ENCODE assay signal across 1 cellular context in the genomic region with DNA sequence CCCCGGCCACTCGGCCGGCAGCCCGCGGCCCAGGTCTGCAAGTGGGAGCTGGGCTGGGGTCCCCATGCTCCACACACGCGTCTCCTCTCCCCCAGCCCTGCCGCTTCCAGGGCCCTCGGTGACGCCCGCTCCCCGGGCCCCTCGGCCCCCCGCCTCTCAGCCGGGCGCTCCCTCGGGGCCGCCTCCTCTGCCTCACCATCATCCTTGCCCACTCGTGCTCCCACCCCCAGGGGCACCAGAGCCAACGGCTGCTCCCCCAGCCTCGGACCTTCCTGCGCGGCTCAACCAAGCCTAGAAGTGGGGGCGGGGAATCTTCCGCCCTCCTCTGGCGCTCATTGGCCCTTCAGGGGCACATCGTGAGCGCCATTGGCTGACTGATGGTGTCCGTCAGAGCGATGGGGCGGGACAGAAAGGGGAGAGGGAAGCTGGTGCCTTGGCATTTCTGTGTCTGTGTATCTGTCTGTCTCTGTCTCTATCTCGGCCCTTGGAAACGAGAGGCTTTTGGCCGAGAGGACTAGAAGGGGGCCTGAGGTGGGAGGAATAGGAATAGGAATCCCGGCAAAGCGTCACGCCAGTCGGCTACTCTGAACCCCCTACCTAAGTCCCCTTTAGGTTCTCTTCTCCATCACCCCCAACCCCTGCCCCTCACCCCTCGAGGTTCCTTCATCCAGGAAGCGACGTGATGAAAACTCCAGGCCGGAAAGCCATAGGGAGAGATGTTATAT.
TF ChIP-seq lines count a peak whose summit lies in the region.

No MANE protein-coding gene starts in this region.

TF ChIP-seq in HEK293, 187 proteins besides CTCF, POLR2A, EP300 and RAD21 (continued from another document and continues in another):
- TF ChIP-seq, protein P1, sequence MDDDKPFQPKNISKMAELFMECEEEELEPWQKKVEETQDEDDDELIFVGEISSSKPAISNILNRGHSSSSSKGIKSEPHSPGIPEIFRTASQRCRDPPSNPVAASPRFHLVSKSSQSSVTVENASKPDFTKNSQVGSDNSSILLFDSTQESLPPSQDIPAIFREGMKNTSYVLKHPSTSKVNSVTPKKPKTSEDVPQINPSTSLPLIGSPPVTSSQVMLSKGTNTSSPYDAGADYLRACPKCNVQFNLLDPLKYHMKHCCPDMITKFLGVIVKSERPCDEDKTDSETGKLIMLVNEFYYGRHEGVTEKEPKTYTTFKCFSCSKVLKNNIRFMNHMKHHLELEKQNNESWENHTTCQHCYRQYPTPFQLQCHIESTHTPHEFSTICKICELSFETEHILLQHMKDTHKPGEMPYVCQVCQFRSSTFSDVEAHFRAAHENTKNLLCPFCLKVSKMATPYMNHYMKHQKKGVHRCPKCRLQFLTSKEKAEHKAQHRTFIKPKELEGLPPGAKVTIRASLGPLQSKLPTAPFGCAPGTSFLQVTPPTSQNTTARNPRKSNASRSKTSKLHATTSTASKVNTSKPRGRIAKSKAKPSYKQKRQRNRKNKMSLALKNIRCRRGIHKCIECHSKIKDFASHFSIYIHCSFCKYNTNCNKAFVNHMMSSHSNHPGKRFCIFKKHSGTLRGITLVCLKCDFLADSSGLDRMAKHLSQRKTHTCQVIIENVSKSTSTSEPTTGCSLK (tag by site-specific recombination; IDR thresholded peaks at IDR 0.05) = no peak
- no peak for TF ChIP-seq ZNF785 (tag by site-specific recombination; IDR thresholded peaks at IDR 0.05)
- no peak for TF ChIP-seq ZNF350 (tag by site-specific recombination; IDR thresholded peaks at IDR 0.05)
- TF ChIP-seq, protein P2, sequence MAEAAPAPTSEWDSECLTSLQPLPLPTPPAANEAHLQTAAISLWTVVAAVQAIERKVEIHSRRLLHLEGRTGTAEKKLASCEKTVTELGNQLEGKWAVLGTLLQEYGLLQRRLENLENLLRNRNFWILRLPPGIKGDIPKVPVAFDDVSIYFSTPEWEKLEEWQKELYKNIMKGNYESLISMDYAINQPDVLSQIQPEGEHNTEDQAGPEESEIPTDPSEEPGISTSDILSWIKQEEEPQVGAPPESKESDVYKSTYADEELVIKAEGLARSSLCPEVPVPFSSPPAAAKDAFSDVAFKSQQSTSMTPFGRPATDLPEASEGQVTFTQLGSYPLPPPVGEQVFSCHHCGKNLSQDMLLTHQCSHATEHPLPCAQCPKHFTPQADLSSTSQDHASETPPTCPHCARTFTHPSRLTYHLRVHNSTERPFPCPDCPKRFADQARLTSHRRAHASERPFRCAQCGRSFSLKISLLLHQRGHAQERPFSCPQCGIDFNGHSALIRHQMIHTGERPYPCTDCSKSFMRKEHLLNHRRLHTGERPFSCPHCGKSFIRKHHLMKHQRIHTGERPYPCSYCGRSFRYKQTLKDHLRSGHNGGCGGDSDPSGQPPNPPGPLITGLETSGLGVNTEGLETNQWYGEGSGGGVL (tag by site-specific recombination; IDR thresholded peaks at IDR 0.05) = peak; percentile 67
- TF ChIP-seq ZNF354C (tag by site-specific recombination; IDR thresholded peaks at IDR 0.05; ENCODE audit: borderline replicate concordance, low read depth) = no peak
- TF ChIP-seq, protein P3, sequence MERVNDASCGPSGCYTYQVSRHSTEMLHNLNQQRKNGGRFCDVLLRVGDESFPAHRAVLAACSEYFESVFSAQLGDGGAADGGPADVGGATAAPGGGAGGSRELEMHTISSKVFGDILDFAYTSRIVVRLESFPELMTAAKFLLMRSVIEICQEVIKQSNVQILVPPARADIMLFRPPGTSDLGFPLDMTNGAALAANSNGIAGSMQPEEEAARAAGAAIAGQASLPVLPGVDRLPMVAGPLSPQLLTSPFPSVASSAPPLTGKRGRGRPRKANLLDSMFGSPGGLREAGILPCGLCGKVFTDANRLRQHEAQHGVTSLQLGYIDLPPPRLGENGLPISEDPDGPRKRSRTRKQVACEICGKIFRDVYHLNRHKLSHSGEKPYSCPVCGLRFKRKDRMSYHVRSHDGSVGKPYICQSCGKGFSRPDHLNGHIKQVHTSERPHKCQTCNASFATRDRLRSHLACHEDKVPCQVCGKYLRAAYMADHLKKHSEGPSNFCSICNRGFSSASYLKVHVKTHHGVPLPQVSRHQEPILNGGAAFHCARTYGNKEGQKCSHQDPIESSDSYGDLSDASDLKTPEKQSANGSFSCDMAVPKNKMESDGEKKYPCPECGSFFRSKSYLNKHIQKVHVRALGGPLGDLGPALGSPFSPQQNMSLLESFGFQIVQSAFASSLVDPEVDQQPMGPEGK (tag by site-specific recombination; IDR thresholded peaks at IDR 0.05) = peak; percentile 93
- peak; percentile 91 for TF ChIP-seq ZFHX2 (tag by site-specific recombination; conservative IDR thresholded peaks at IDR 0.05)
- TF ChIP-seq ZNF558 (tag by site-specific recombination; IDR thresholded peaks at IDR 0.05) = no peak
- no peak for TF ChIP-seq SALL2 (tag by site-specific recombination; IDR thresholded peaks at IDR 0.05; ENCODE audit: borderline replicate concordance)
- TF ChIP-seq KLF8 (tag by site-specific recombination; IDR thresholded peaks at IDR 0.05) = peak; percentile 48
- no peak for TF ChIP-seq RBAK (tag by site-specific recombination; IDR thresholded peaks at IDR 0.05)
- no peak for TF ChIP-seq ZNF658 (tag by site-specific recombination; IDR thresholded peaks at IDR 0.05)
- no peak for TF ChIP-seq ZNF624 (tag by site-specific recombination; IDR thresholded peaks at IDR 0.05)
- no peak for TF ChIP-seq ZNF157 (tag by site-specific recombination; IDR thresholded peaks at IDR 0.05)
- TF ChIP-seq, protein P4, sequence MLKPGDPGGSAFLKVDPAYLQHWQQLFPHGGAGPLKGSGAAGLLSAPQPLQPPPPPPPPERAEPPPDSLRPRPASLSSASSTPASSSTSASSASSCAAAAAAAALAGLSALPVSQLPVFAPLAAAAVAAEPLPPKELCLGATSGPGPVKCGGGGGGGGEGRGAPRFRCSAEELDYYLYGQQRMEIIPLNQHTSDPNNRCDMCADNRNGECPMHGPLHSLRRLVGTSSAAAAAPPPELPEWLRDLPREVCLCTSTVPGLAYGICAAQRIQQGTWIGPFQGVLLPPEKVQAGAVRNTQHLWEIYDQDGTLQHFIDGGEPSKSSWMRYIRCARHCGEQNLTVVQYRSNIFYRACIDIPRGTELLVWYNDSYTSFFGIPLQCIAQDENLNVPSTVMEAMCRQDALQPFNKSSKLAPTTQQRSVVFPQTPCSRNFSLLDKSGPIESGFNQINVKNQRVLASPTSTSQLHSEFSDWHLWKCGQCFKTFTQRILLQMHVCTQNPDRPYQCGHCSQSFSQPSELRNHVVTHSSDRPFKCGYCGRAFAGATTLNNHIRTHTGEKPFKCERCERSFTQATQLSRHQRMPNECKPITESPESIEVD (tag by site-specific recombination; IDR thresholded peaks at IDR 0.05) = no peak
- no peak for TF ChIP-seq HOXA7 (CRISPR knock-in tag; IDR thresholded peaks at IDR 0.05; ENCODE audit: borderline replicate concordance)
- TF ChIP-seq YY2 (tag by site-specific recombination; IDR thresholded peaks at IDR 0.05) = no peak
- TF ChIP-seq, protein P5, sequence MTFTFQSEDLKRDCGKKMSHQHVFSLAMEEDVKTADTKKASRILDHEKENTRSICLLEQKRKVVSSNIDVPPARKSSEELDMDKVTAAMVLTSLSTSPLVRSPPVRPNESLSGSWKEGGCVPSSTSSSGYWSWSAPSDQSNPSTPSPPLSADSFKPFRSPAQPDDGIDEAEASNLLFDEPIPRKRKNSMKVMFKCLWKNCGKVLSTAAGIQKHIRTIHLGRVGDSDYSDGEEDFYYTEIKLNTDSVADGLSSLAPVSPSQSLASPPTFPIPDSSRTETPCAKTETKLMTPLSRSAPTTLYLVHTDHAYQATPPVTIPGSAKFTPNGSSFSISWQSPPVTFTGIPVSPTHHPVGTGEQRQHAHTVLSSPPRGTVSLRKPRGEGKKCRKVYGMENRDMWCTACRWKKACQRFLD (tag by site-specific recombination; IDR thresholded peaks at IDR 0.05) = no peak
- no peak for TF ChIP-seq ZSCAN16 (tag by site-specific recombination; IDR thresholded peaks at IDR 0.05)
- TF ChIP-seq ZNF175 (tag by site-specific recombination; IDR thresholded peaks at IDR 0.05) = no peak
- no peak for TF ChIP-seq WT1 (tag by site-specific recombination; IDR thresholded peaks at IDR 0.05)
- TF ChIP-seq, protein P6, sequence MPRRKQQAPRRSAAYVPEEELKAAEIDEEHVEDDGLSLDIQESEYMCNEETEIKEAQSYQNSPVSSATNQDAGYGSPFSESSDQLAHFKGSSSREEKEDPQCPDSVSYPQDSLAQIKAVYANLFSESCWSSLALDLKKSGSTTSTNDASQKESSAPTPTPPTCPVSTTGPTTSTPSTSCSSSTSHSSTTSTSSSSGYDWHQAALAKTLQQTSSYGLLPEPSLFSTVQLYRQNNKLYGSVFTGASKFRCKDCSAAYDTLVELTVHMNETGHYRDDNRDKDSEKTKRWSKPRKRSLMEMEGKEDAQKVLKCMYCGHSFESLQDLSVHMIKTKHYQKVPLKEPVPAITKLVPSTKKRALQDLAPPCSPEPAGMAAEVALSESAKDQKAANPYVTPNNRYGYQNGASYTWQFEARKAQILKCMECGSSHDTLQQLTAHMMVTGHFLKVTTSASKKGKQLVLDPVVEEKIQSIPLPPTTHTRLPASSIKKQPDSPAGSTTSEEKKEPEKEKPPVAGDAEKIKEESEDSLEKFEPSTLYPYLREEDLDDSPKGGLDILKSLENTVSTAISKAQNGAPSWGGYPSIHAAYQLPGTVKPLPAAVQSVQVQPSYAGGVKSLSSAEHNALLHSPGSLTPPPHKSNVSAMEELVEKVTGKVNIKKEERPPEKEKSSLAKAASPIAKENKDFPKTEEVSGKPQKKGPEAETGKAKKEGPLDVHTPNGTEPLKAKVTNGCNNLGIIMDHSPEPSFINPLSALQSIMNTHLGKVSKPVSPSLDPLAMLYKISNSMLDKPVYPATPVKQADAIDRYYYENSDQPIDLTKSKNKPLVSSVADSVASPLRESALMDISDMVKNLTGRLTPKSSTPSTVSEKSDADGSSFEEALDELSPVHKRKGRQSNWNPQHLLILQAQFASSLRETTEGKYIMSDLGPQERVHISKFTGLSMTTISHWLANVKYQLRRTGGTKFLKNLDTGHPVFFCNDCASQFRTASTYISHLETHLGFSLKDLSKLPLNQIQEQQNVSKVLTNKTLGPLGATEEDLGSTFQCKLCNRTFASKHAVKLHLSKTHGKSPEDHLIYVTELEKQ (tag by site-specific recombination; IDR thresholded peaks at IDR 0.05; ENCODE audit: borderline replicate concordance) = no peak
- TF ChIP-seq ZNF140 (tag by site-specific recombination; IDR thresholded peaks at IDR 0.05) = no peak
- no peak for TF ChIP-seq ZNF610 (tag by site-specific recombination; IDR thresholded peaks at IDR 0.05; ENCODE audit: borderline replicate concordance)
- no peak for TF ChIP-seq PRDM1 (tag by site-specific recombination; IDR thresholded peaks at IDR 0.05)
- TF ChIP-seq ZNF19 (tag by site-specific recombination; IDR thresholded peaks at IDR 0.05; ENCODE audit: low read depth) = no peak
- no peak for TF ChIP-seq ZNF768 (tag by site-specific recombination; IDR thresholded peaks at IDR 0.05)
- no peak for TF ChIP-seq ZNF202 (tag by site-specific recombination; IDR thresholded peaks at IDR 0.05; ENCODE audit: borderline replicate concordance)
- no peak for TF ChIP-seq BCL11A (tag by site-specific recombination; IDR thresholded peaks at IDR 0.05; ENCODE audit: low read depth)
- TF ChIP-seq, protein P7, sequence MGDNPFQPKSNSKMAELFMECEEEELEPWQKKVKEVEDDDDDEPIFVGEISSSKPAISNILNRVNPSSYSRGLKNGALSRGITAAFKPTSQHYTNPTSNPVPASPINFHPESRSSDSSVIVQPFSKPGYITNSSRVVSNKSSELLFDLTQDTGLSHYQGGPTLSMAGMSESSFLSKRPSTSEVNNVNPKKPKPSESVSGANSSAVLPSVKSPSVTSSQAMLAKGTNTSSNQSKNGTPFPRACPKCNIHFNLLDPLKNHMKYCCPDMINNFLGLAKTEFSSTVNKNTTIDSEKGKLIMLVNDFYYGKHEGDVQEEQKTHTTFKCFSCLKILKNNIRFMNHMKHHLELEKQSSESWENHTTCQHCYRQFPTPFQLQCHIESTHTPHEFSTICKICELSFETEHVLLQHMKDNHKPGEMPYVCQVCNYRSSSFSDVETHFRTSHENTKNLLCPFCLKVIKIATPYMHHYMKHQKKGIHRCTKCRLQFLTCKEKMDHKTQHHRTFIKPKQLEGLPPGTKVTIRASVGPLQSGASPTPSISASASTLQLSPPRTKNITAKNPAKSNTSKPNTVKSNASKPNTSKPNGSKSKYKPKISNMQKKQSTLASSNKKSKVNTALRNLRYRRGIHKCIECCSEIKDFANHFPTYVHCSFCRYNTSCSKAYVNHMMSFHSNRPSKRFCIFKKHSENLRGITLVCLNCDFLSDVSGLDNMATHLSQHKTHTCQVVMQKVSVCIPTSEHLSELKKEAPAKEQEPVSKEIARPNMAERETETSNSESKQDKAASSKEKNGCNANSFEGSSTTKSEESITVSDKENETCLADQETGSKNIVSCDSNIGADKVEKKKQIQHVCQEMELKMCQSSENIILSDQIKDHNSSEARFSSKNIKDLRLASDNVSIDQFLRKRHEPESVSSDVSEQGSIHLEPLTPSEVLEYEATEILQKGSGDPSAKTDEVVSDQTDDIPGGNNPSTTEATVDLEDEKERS (tag by site-specific recombination; IDR thresholded peaks at IDR 0.05) = no peak
- TF ChIP-seq IKZF3 (tag by site-specific recombination; IDR thresholded peaks at IDR 0.05) = no peak
- TF ChIP-seq, protein P8, sequence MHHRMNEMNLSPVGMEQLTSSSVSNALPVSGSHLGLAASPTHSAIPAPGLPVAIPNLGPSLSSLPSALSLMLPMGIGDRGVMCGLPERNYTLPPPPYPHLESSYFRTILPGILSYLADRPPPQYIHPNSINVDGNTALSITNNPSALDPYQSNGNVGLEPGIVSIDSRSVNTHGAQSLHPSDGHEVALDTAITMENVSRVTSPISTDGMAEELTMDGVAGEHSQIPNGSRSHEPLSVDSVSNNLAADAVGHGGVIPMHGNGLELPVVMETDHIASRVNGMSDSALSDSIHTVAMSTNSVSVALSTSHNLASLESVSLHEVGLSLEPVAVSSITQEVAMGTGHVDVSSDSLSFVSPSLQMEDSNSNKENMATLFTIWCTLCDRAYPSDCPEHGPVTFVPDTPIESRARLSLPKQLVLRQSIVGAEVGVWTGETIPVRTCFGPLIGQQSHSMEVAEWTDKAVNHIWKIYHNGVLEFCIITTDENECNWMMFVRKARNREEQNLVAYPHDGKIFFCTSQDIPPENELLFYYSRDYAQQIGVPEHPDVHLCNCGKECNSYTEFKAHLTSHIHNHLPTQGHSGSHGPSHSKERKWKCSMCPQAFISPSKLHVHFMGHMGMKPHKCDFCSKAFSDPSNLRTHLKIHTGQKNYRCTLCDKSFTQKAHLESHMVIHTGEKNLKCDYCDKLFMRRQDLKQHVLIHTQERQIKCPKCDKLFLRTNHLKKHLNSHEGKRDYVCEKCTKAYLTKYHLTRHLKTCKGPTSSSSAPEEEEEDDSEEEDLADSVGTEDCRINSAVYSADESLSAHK (tag by site-specific recombination; IDR thresholded peaks at IDR 0.05) = no peak
- TF ChIP-seq ZNF169 (tag by site-specific recombination; IDR thresholded peaks at IDR 0.05) = no peak
- TF ChIP-seq ZNF121 (tag by site-specific recombination; IDR thresholded peaks at IDR 0.05) = no peak
- no peak for TF ChIP-seq ZNF654 (tag by site-specific recombination; IDR thresholded peaks at IDR 0.05; ENCODE audit: low read depth)
- TF ChIP-seq ZNF529 (tag by site-specific recombination; IDR thresholded peaks at IDR 0.05; ENCODE audit: insufficient replicate concordance) = no peak
- no peak for TF ChIP-seq ZNF514 (tag by site-specific recombination; IDR thresholded peaks at IDR 0.05)
- TF ChIP-seq, protein P9, sequence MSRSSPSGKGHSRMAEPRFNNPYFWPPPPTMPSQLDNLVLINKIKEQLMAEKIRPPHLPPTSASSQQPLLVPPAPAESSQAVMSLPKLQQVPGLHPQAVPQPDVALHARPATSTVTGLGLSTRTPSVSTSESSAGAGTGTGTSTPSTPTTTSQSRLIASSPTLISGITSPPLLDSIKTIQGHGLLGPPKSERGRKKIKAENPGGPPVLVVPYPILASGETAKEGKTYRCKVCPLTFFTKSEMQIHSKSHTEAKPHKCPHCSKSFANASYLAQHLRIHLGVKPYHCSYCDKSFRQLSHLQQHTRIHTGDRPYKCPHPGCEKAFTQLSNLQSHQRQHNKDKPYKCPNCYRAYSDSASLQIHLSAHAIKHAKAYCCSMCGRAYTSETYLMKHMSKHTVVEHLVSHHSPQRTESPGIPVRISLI (tag by site-specific recombination; IDR thresholded peaks at IDR 0.05) = no peak
- no peak for TF ChIP-seq ZNF677 (tag by site-specific recombination; IDR thresholded peaks at IDR 0.05)
